Comparison of ENCODE assay signal across 8 cellular contexts in the genomic region with DNA sequence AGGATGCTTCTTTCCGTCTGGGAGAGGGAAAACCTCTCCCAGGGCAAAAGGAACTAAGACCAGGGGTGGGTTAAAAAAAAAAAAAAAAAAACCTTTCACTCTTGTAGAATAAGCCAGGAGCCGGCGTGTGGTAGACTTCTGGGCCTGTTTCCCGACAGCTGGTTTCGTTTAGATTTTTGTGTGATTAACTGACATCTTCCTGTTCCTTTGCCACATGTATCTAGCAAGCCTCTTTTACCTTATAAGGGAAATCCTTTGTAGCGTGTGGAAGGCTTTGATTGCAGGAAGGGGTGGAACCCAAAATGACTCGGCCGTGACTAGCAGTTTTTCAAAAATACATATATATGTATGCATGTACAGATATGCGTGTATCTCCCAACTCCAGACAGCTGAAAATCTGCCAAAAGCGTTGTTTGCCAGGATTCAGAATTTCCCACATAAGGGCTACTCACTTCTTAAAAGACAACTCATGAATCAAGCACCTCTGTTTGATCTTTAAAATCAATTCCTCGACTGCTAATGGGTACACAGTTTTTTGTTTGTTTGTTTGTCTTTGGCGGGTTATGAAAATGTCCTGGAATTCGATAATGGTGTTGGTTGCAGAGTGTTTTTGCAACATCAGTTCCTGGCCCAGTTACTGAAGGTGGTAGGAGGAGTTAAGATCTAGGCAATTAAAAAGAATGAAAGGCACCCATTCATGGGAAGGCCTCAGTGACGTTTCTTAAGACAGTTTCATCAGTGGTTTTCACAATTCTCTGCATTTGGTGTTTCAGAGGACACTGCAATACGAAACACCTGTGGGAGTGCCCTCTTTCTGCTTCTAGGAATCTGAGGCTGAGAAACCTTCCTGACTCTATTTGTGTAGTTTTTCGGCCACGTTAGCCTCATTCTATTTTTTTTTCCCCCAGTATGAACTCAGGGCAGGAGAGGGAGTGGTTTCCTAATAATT.
DNase-seq lines count a peak whose midpoint lies in the region; ATAC-seq and TF ChIP-seq lines count a peak whose summit lies in the region.

No MANE protein-coding gene starts in this region.

- no peaks in the 10 kb centered on the region for H3K27me3 ChIP-seq in mucosa of stomach (ENCODE audit: control insufficient read depth, insufficient read depth, low read length)

- DNase-seq in GF-D8 (lab: John Stamatoyannopoulos, UW) (peak; percentile 95), HFF-Myc (ENCODE audit: extremely low read depth, low read depth) (peak; percentile 98), NOMO-1 (lab: John Stamatoyannopoulos, UW; ENCODE audit: unreplicated experiment in 2 of 2) (peak; percentile 91 to 99), epithelial cell of esophagus (ENCODE audit: low read depth) (peak; percentile 94), stromal cell of bone marrow (ENCODE audit: low read depth) (peak; percentile 97)
- DNase-seq in activated CD8-positive, alpha-beta memory T cell treated with anti-CD3 and anti-CD28 coated beads, Interleukin-2, amount 50 U/mL, for 1 hour (ENCODE audit: extremely low read depth) = peak; percentile 60

- H3K4me3 ChIP-seq in HFF-Myc (replicated peaks; ENCODE audit: low read depth, low read length) = peak overlapping the region; percentile 98
- peak overlapping the region; percentile 74 for H3K4me3 ChIP-seq in epithelial cell of esophagus (ENCODE audit: low read length)
- peak overlapping the region; percentile 11 for H3K4me3 ChIP-seq in mucosa of stomach (ENCODE audit: low read length)

- TF ChIP-seq CTCF in HFF-Myc (IDR thresholded peaks at IDR 0.05; ENCODE audit: low read depth, low read length, missing control alignments) (no peak), epithelial cell of esophagus (IDR thresholded peaks at IDR 0.05; ENCODE audit: insufficient read depth, low read depth, low read length, missing control alignments) (no peak)

- no peak for ATAC-seq in GM19455 (IDR thresholded peaks at IDR 0.05; ENCODE audit: unreplicated experiment)

- H3K4me1 ChIP-seq in mucosa of stomach (ENCODE audit: control insufficient read depth, insufficient read depth, low read length) = peaks cover 49% of the 10 kb centered on the region

- peak overlapping the region; percentile 69 for H3K9ac ChIP-seq in mucosa of stomach (ENCODE audit: low read length)

- H3K9me3 ChIP-seq in mucosa of stomach (ENCODE audit: control insufficient read depth, low read length) = no peaks in the 10 kb centered on the region

- H3K36me3 ChIP-seq in mucosa of stomach (ENCODE audit: control insufficient read depth, insufficient read depth, low read length) = peaks cover 18% of the 10 kb centered on the region

Comparison
In these comparisons a context has a peak if more than half of its experiments do, and no peak if none do; other contexts are left out.
1. H3K4me3 ChIP-seq: peak in every context shown above with its lines; median percentile 98 in HFF-Myc; 74 in epithelial cell of esophagus; 11 in mucosa of stomach.